8 cellular contexts compared by ENCODE assay signal in the genomic region with DNA sequence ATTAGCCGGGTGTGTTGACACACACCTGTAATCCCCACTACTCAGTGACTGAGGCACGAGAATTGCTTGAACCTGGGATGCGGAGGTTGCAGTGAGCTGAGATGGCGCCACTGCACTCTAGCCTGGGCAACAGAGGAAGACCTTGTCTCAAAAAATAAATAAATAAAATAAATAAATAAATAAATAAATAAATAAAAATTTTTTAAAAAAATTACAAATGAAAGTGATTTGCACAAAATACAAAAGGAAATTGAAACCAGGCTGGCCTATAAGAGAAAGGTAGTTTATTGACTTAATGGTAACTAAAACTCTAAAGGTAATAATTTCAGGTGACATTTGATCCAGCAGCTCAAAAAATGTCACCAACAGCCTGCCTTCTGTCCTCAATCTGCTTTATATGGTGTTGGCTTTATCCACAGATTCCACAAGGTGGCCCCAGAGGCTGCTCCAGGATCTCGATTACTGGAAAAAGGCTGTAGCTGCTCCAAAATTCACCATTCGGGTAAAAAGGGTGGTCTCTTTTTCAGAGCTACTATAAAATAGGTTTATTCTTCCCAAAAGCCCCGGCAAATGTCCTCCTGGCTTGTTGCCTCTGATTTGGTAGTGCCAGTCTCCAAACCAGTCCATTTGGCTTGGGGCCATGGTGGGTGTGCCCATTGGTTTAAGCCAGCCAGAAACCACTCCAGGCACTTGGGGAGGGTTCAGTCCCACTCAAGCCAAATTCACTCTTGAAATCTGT.
A peak's percentile ranks its signal among the peaks of the same experiment; 100 is the strongest.
DNase-seq lines count a peak whose midpoint lies in the region; ATAC-seq and FAIRE-seq lines count a peak whose summit lies in the region.

No MANE protein-coding gene starts in this region.

- peak; percentile 30 to 65 (median 59) for DNase-seq in CD4-positive, CD25-positive, alpha-beta regulatory T cell
- peak; percentile 34 for DNase-seq in NCI-H510A (lab: John Stamatoyannopoulos, UW)
- peak; percentile 68 for DNase-seq in activated CD4-positive, alpha-beta T cell treated with anti-CD3 and anti-CD28 coated beads, Interleukin-2, amount 10 ng/mL, durations not matched to agents 7 days and 5 days
- peak; percentile 79 for DNase-seq in midbrain (lab: John Stamatoyannopoulos, UW)

- H3K9ac ChIP-seq in stomach smooth muscle (ENCODE audit: low read length in 2 of 2), result no peak overlapping the region

- H3K4me1 ChIP-seq in CD4-positive, CD25-positive, alpha-beta regulatory T cell (ENCODE audit: control insufficient read depth, insufficient read depth, low read length, poor library complexity, severe bottlenecking), result no peaks in the 10 kb centered on the region
- H3K4me1 ChIP-seq in stomach smooth muscle (ENCODE audit: control insufficient read depth, insufficient read depth, low read length), result peaks cover 10% of the 10 kb centered on the region

- H3K4me3 ChIP-seq in CD4-positive, CD25-positive, alpha-beta regulatory T cell (ENCODE audit: low read depth, low read length), result no peak overlapping the region
- H3K4me3 ChIP-seq in stomach smooth muscle (ENCODE audit: low read length in 2 of 2), result peak overlapping the region; percentile 41 to 60

- H3K4me3 Mint-ChIP-seq in CD4-positive, CD25-positive, alpha-beta regulatory T cell, result no peak overlapping the region
- no peak overlapping the region for H3K4me3 Mint-ChIP-seq in activated CD4-positive, alpha-beta T cell treated with anti-CD3 and anti-CD28 coated beads, Interleukin-2, amount 10 ng/mL, durations not matched to agents 7 days and 5 days

- H3K9me3 Mint-ChIP-seq in CD4-positive, CD25-positive, alpha-beta regulatory T cell, result no peaks in the 10 kb centered on the region
- H3K9me3 Mint-ChIP-seq in activated CD4-positive, alpha-beta T cell treated with anti-CD3 and anti-CD28 coated beads, Interleukin-2, amount 10 ng/mL, durations not matched to agents 7 days and 5 days, result no peaks in the 10 kb centered on the region

- H3K27me3 Mint-ChIP-seq in CD4-positive, CD25-positive, alpha-beta regulatory T cell, result peaks cover 4% of the 10 kb centered on the region
- H3K27me3 Mint-ChIP-seq in activated CD4-positive, alpha-beta T cell treated with anti-CD3 and anti-CD28 coated beads, Interleukin-2, amount 10 ng/mL, durations not matched to agents 7 days and 5 days, result peaks cover 11% of the 10 kb centered on the region

- no peaks in the 10 kb centered on the region for H3K36me3 Mint-ChIP-seq in CD4-positive, CD25-positive, alpha-beta regulatory T cell
- no peaks in the 10 kb centered on the region for H3K36me3 Mint-ChIP-seq in activated CD4-positive, alpha-beta T cell treated with anti-CD3 and anti-CD28 coated beads, Interleukin-2, amount 10 ng/mL, durations not matched to agents 7 days and 5 days (ENCODE audit: low read depth)

- H3K27me3 ChIP-seq in CD4-positive, CD25-positive, alpha-beta regulatory T cell (ENCODE audit: control insufficient read depth, insufficient read depth, low read length), result no peaks in the 10 kb centered on the region
- no peaks in the 10 kb centered on the region for H3K27me3 ChIP-seq in stomach smooth muscle (ENCODE audit: control insufficient read depth in 1 of 2, insufficient read depth in 2 of 2, low read length in 2 of 2)

- no peak overlapping the region for H3K27ac ChIP-seq in CD4-positive, CD25-positive, alpha-beta regulatory T cell (ENCODE audit: insufficient read depth, low read length, poor library complexity, severe bottlenecking)
- no peak overlapping the region for H3K27ac ChIP-seq in stomach smooth muscle (ENCODE audit: low read length)

- no peak for ATAC-seq in CD4-positive, CD25-positive, alpha-beta regulatory T cell (ENCODE audit: low read depth in 2 of 2)
- ATAC-seq in HG02885 (IDR thresholded peaks at IDR 0.05; ENCODE audit: poor library complexity, unreplicated experiment) (peak; percentile 50), HG02981 (IDR thresholded peaks at IDR 0.05; ENCODE audit: unreplicated experiment) (no peak)

- no peaks in the 10 kb centered on the region for H3K4me1 Mint-ChIP-seq in CD4-positive, CD25-positive, alpha-beta regulatory T cell
- no peaks in the 10 kb centered on the region for H3K4me1 Mint-ChIP-seq in activated CD4-positive, alpha-beta T cell treated with anti-CD3 and anti-CD28 coated beads, Interleukin-2, amount 10 ng/mL, durations not matched to agents 7 days and 5 days

- CTCF ChIA-PET in activated CD4-positive, alpha-beta T cell treated with anti-CD3 and anti-CD28 coated beads, Interleukin-2, amount 10 ng/mL, durations not matched to agents 7 days and 5 days (lab: Charles Lee), result interaction anchor here (0.6 to 1.4 kb wide), 8 partner anchors 8 to 196 kb away, joined by 3 to 8 read pairs (median 4); no protein-coding TSS in a partner anchor

- no peak overlapping the region for H3K27ac Mint-ChIP-seq in CD4-positive, CD25-positive, alpha-beta regulatory T cell
- no peak overlapping the region for H3K27ac Mint-ChIP-seq in activated CD4-positive, alpha-beta T cell treated with anti-CD3 and anti-CD28 coated beads, Interleukin-2, amount 10 ng/mL, durations not matched to agents 7 days and 5 days

- no peaks in the 10 kb centered on the region for H3K36me3 ChIP-seq in CD4-positive, CD25-positive, alpha-beta regulatory T cell (ENCODE audit: control insufficient read depth, insufficient read depth, low read length)
- H3K36me3 ChIP-seq in stomach smooth muscle (ENCODE audit: control insufficient read depth in 2 of 2, insufficient read depth in 2 of 2, low read length in 2 of 2), result no peaks in the 10 kb centered on the region

- no peaks in the 10 kb centered on the region for H3K9me3 ChIP-seq in CD4-positive, CD25-positive, alpha-beta regulatory T cell (ENCODE audit: control insufficient read depth in 2 of 2, low read length in 2 of 2)
- no peaks in the 10 kb centered on the region for H3K9me3 ChIP-seq in stomach smooth muscle (ENCODE audit: control insufficient read depth in 2 of 2, low read length in 2 of 2)

- POLR2A ChIA-PET in activated CD4-positive, alpha-beta T cell treated with anti-CD3 and anti-CD28 coated beads, Interleukin-2, amount 10 ng/mL, durations not matched to agents 7 days and 5 days (lab: Charles Lee), result no interaction called here

- peak; percentile 80 for FAIRE-seq in endometrium (lab: Jason Lieb, UNC)
